Comparison of ENCODE assay signal across 8 cellular contexts in the genomic region with DNA sequence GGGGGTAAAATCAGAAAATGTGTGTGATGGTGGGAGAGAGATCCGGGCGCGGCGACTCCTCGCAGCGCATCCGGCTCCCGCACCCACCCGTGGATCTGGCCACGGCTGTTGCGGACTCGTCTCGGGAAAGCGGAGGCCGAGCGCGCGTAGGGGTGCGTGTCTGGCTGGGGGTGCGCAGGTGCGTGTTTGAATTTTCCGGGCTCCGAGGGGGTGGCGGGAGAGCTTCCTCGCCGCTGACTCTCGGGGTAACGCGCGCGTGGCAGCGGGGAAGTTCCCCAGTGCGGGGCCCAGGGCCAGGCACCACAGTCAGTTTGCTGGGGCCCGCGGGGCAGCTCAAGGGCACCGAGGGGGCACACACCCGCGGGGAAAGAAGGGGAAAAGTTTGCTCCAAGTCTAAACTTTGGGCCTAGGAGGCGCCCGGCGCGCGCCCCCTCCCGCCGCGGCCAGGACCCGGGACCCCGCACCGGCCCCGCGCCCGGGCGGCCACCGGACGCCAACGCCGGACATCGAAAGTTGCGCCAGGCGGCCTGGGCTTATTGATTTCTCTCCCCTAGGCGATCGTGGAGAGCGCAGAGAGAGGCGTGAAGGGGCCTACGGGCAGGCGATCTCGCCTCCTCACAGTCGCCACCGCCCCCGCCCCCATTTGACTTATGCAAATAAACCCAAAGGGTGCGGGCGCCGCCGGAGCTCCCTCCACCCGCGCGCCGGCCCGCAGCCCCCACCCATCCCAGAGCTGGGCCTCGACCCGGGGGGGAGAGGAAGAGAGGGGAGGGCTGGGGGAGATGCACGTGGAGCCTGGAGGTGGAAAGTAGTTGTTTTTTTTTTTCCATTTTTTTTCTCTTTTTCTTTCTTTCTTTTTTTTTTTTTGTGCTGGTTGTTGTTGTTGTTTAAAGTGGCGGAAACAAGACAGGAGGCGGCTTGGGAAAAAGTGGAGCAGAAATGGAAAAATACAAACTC. TPM values are rescaled to one million over a fixed set of nuclear protein-coding genes. Genes with fewer than 3 reads are reported as not detected.
DNase-seq lines count a peak whose midpoint lies in the region; ATAC-seq and TF ChIP-seq lines count a peak whose summit lies in the region.

No MANE protein-coding gene starts in this region.

- no peak for TF ChIP-seq CTCF in Caco-2 (IDR thresholded peaks at IDR 0.05; ENCODE audit: insufficient read depth in 1 of 2, low read depth in 1 of 2, low read length in 1 of 2, severe bottlenecking in 1 of 2, unreplicated experiment in 1 of 2)
- TF ChIP-seq CTCF in HL-60 (IDR thresholded peaks at IDR 0.05; ENCODE audit: insufficient read depth, low read length), result no peak
- TF ChIP-seq CTCF in ascending aorta (IDR thresholded peaks at IDR 0.05), result no peak
- TF ChIP-seq CTCF in sigmoid colon (IDR thresholded peaks at IDR 0.05), result no peak

- H3K36me3 Mint-ChIP-seq in Caco-2 (ENCODE audit: insufficient read depth, unreplicated experiment), result peaks cover 22% of the 10 kb centered on the region
- no peaks in the 10 kb centered on the region for H3K36me3 Mint-ChIP-seq in T-helper 1 cell treated with Interleukin-12 subunit alpha and Interleukin-12 subunit beta and Interleukin-4 antibody, amounts not matched to agents 30 μg/mL and 1 μg/mL, for 36 hours (ENCODE audit: low read depth)

- POLR2A ChIA-PET in Caco-2 (lab: Charles Lee), result interaction anchor here (1.0 kb wide), 2 partner anchors 375 to 531 kb away, joined by 3 to 6 read pairs; no protein-coding TSS in a partner anchor

- H3K27me3 Mint-ChIP-seq in Caco-2 (ENCODE audit: insufficient read depth, unreplicated experiment), result no peaks in the 10 kb centered on the region
- peaks cover 49% of the 10 kb centered on the region for H3K27me3 Mint-ChIP-seq in T-helper 1 cell treated with Interleukin-12 subunit alpha and Interleukin-12 subunit beta and Interleukin-4 antibody, amounts not matched to agents 30 μg/mL and 1 μg/mL, for 36 hours (ENCODE audit: low read depth)

- H3K27me3 ChIP-seq in Caco-2 (replicated peaks; ENCODE audit: control insufficient read depth, insufficient read depth, low read length) (no peaks in the 10 kb centered on the region), HL-60 (ENCODE audit: insufficient read depth, poor library complexity, severe bottlenecking) (no peaks in the 10 kb centered on the region), ascending aorta (no peaks in the 10 kb centered on the region), sigmoid colon (no peaks in the 10 kb centered on the region)

- TF ChIP-seq EP300 in sigmoid colon (IDR thresholded peaks at IDR 0.05), result peak in 1 of 4 donors; percentile 25

- H3K4me1 Mint-ChIP-seq in Caco-2 (ENCODE audit: low read depth, unreplicated experiment), result peaks cover 23% of the 10 kb centered on the region
- H3K4me1 Mint-ChIP-seq in T-helper 1 cell treated with Interleukin-12 subunit alpha and Interleukin-12 subunit beta and Interleukin-4 antibody, amounts not matched to agents 30 μg/mL and 1 μg/mL, for 36 hours (ENCODE audit: low read depth), result peaks cover 19% of the 10 kb centered on the region

- CTCF ChIA-PET in Caco-2 (lab: Charles Lee), result interaction anchor here (0.9 to 1.4 kb wide), 2 partner anchors 35 to 73 kb away, joined by 3 to 5 read pairs; no protein-coding TSS in a partner anchor

- H3K4me1 ChIP-seq in Caco-2 (peaks cover 20% of the 10 kb centered on the region), ascending aorta (peaks cover 0 to 19% of the 10 kb centered on the region in 2 donors), sigmoid colon (peaks cover 0 to 46% (median 29%) of the 10 kb centered on the region in 4 donors)

- 0 to 1% methylated on average over 84 of the region's 84 CpGs for WGBS in sigmoid colon, 2 donors

- H3K9me3 Mint-ChIP-seq in Caco-2 (ENCODE audit: unreplicated experiment), result no peaks in the 10 kb centered on the region
- H3K9me3 Mint-ChIP-seq in T-helper 1 cell treated with Interleukin-12 subunit alpha and Interleukin-12 subunit beta and Interleukin-4 antibody, amounts not matched to agents 30 μg/mL and 1 μg/mL, for 36 hours, result no peaks in the 10 kb centered on the region

- H3K27ac Mint-ChIP-seq in Caco-2 (ENCODE audit: unreplicated experiment), result peak overlapping the region; percentile 90
- peak overlapping the region; percentile 63 for H3K27ac Mint-ChIP-seq in T-helper 1 cell treated with Interleukin-12 subunit alpha and Interleukin-12 subunit beta and Interleukin-4 antibody, amounts not matched to agents 30 μg/mL and 1 μg/mL, for 36 hours

- no peaks in the 10 kb centered on the region for H3K36me3 ChIP-seq in Caco-2 (ENCODE audit: control insufficient read depth, insufficient read depth, low read length)
- no peaks in the 10 kb centered on the region for H3K36me3 ChIP-seq in ascending aorta
- H3K36me3 ChIP-seq in sigmoid colon, result no peaks in the 10 kb centered on the region

- H3K9me3 ChIP-seq in Caco-2 (no peaks in the 10 kb centered on the region; the same call in 1 of the 2 replicates), ascending aorta (no peaks in the 10 kb centered on the region), sigmoid colon (no peaks in the 10 kb centered on the region)

- ATAC-seq in HG02870 (IDR thresholded peaks at IDR 0.05; ENCODE audit: unreplicated experiment), result no peak

- peak overlapping the region; percentile 91 for H3K4me3 Mint-ChIP-seq in Caco-2 (ENCODE audit: unreplicated experiment)
- H3K4me3 Mint-ChIP-seq in T-helper 1 cell treated with Interleukin-12 subunit alpha and Interleukin-12 subunit beta and Interleukin-4 antibody, amounts not matched to agents 30 μg/mL and 1 μg/mL, for 36 hours, result peak overlapping the region; percentile 90

- DNase-seq in Caco-2 (peak; percentile 78 to 80), HL-60 (ENCODE audit: low read depth in 1 of 2, low spot score in 1 of 2) (peak; percentile 38 to 84), ascending aorta (ENCODE audit: low spot score in 2 of 2) (peak; percentile 43 to 90), sigmoid colon (peak; percentile 88), HCEC 1CT (no peak)

- BruUV-seq in Caco-2 (replicated peaks; lab: Mats Ljungman, UMichigan), result TSS peak; percentile 19

- peak overlapping the region; percentile 77 for H3K4me3 ChIP-seq in Caco-2 (ENCODE audit: low read depth, low read length)
- H3K4me3 ChIP-seq in HL-60 (replicated peaks; ENCODE audit: insufficient read depth, low read length), result peak overlapping the region; percentile 75
- peak overlapping the region; percentile 85 to 93 for H3K4me3 ChIP-seq in ascending aorta
- H3K4me3 ChIP-seq in iPS-11a (ENCODE audit: low read depth, low read length), result peak overlapping the region; percentile 69
- peak overlapping the region; percentile 76 to 96 (median 86) for H3K4me3 ChIP-seq in sigmoid colon

- H3K27ac ChIP-seq in HL-60 (replicated peaks) (peak overlapping the region; percentile 98), ascending aorta (peak overlapping the region; percentile 96 to 100), sigmoid colon (peak overlapping the region; percentile 96 to 99 (median 98))

- intact Hi-C loops in Caco-2 (cut with micrococcal nuclease; ENCODE audit: unreplicated experiment), result loop anchor here (1.0 to 10.0 kb wide), 5 partner anchors 130 to 1048 kb away; no protein-coding TSS in a partner anchor
- intact Hi-C loops in ascending aorta (cut with DNase I), result loop anchor here (2.0 to 10.0 kb wide), 8 partner anchors 40 to 598 kb away; no protein-coding TSS in a partner anchor
- intact Hi-C loops in sigmoid colon (cut with DNase I), result loop anchor here (2.0 to 10.0 kb wide), 5 partner anchors 41 to 598 kb away; no protein-coding TSS in a partner anchor

- TF ChIP-seq POLR2A in sigmoid colon (IDR thresholded peaks at IDR 0.05), result no peak

RNA-seq across cellular contexts. Expression of a gene that starts 0.6 kb away (rescaled TPM):
- total RNA-seq in Caco-2 (2022), result 131 and 155 TPM in 2 replicates
- total RNA-seq in ascending aorta, result 171 TPM
- total RNA-seq in sigmoid colon, result 100 to 1,000 TPM; 139 to 232 (median 169) TPM
- 10 to 100 TPM; 13.8 to 32.9 (median 14.3) TPM for polyA plus RNA-seq in sigmoid colon
